Comparison of ENCODE assay signal across 15 cellular contexts in genomic region chr2:64015898-64016297, GRCh38. TPM values are rescaled to one million over a fixed set of nuclear protein-coding genes. Genes with fewer than 3 reads are reported as not detected.
DNase-seq lines count a peak whose midpoint lies in the region; ATAC-seq and TF ChIP-seq lines count a peak whose summit lies in the region.
"Had no signal": no experiment of that assay in that cellular context is flagged by ENCODE, and none has a peak within 500 bp of the region (broad histone marks: within the 10 kb centered on the region; RNA-seq: fewer than 3 reads in every experiment).

No MANE protein-coding gene starts in this region.

- no peak overlapping the region for H2BK5ac ChIP-seq in H9 (ENCODE audit: insufficient read length, low read length)

- DNase-seq in CD14-positive monocyte (ENCODE audit: low spot score) (no peak), GM23248 (peak; percentile 6), T-helper 17 cell (no peak), mesothelial cell of epicardium (ENCODE audit: low spot score in 2 of 2, unreplicated experiment in 2 of 2) (no peak), cardiac septum (ENCODE audit: low spot score) (no peak), NCI-H1694 (lab: John Stamatoyannopoulos, UW) (no peak), H9 (no peak)
- DNase-seq: activated CD4-positive, alpha-beta T cell treated with anti-CD3 and anti-CD28 coated beads, Interleukin-2, amount 10 ng/mL, durations not matched to agents 7 days and 5 days; activated T-cell treated with anti-CD3 and anti-CD28 coated beads, Interleukin-2, amount 50 U/mL, for 1 hour; gastrocnemius medialis; NCI-H1092 treated with DMSO at 0.1 percent for 48 hours; stimulated activated CD4-positive, alpha-beta T cell treated with anti-CD3 and anti-CD28 coated beads, Interleukin-4, amount 100 ng/mL, for 1 hour; stimulated activated CD8-positive, alpha-beta memory T cell treated with anti-CD3 and anti-CD28 coated beads, Interleukin-4, amount 100 ng/mL, for 48 hours; T1000 had no signal

- H3K79me2 ChIP-seq in GM23248 (ENCODE audit: insufficient read depth) (peaks cover 76% of the 10 kb centered on the region), H9 (ENCODE audit: insufficient read depth, low read length) (peaks cover 5% of the 10 kb centered on the region; the same call in 1 of the 2 replicates)

- no peak overlapping the region for H2BK120ac ChIP-seq in H9 (ENCODE audit: low read depth, low read length, poor library complexity, severe bottlenecking)

- H3K18ac ChIP-seq in H9 (ENCODE audit: insufficient read length, low read depth, low read length), result no peak overlapping the region

- H3K4me1 Mint-ChIP-seq in CD14-positive monocyte (peaks cover 52% of the 10 kb centered on the region), T-helper 17 cell (peaks cover 46% of the 10 kb centered on the region), mesothelial cell of epicardium (peaks cover 39% of the 10 kb centered on the region), H9 (peaks cover 12 to 16% of the 10 kb centered on the region in 2 experiments)

- no peak overlapping the region for H4K8ac ChIP-seq in H9 (replicated peaks; ENCODE audit: insufficient read length, low read depth, low read length)

- H4K5ac ChIP-seq in H9 (ENCODE audit: insufficient read length, low read depth, low read length), result no peak overlapping the region

- peaks cover 23% of the 10 kb centered on the region for H3F3A ChIP-seq in GM23248 (ENCODE audit: insufficient read depth)

- peaks cover 4% of the 10 kb centered on the region for H3K23me2 ChIP-seq in H9 (ENCODE audit: insufficient read length, low read depth, low read length, poor library complexity, severe bottlenecking)

- H3K56ac ChIP-seq in H9 (ENCODE audit: insufficient read length, low read depth, low read length), result no peak overlapping the region

- H3K27ac ChIP-seq in GM23248, result no peak overlapping the region
- no peak overlapping the region for H3K27ac ChIP-seq in H9 (ENCODE audit: insufficient read length, low read depth, low read length)

- H3K79me1 ChIP-seq in H9 (ENCODE audit: insufficient read depth, low read depth, low read length, poor library complexity, severe bottlenecking), result no peaks in the 10 kb centered on the region

- no peak overlapping the region for H4K91ac ChIP-seq in H9 (ENCODE audit: insufficient read length, low read depth, low read length)

- H3K23ac ChIP-seq in H9 (ENCODE audit: insufficient read length, low read depth, low read length), result no peak overlapping the region

- no peak overlapping the region for H3T11ph ChIP-seq in H9 (ENCODE audit: low read length)

- TF ChIP-seq CTCF in CD14-positive monocyte (IDR thresholded peaks at IDR 0.05), result no peak
- no peak for TF ChIP-seq CTCF in mesothelial cell of epicardium (IDR thresholded peaks at IDR 0.05; ENCODE audit: unreplicated experiment)
- TF ChIP-seq CTCF in H9 (conservative IDR thresholded peaks at IDR 0.05), result no peak

- peaks cover 25% of the 10 kb centered on the region; the same call in 1 of the 2 replicates for H3K4me1 ChIP-seq in GM23248 (ENCODE audit: insufficient read depth)
- no peaks in the 10 kb centered on the region for H3K4me1 ChIP-seq in H9 (ENCODE audit: insufficient read depth, low read length)

- no peak overlapping the region for H2BK15ac ChIP-seq in H9 (ENCODE audit: low read depth, low read length)

- in situ Hi-C loops in GM23248 (cut with MboI), result no loop called here

- peak overlapping the region; percentile 27 for H3K4me2 ChIP-seq in GM23248 (ENCODE audit: unreplicated experiment)
- no peak overlapping the region for H3K4me2 ChIP-seq in H9 (ENCODE audit: insufficient read depth, insufficient read length, low read length)

- H4K20me1 ChIP-seq in GM23248 (ENCODE audit: insufficient read depth) (no peaks in the 10 kb centered on the region), H9 (ENCODE audit: control insufficient read depth, insufficient read depth, insufficient read length) (no peaks in the 10 kb centered on the region)

- 95 to 96% methylated on average over 3 of the region's 3 CpGs for WGBS in GM23248 (ENCODE audit: low coverage in 1 of 2, low lambda C conversion rate in 2 of 2, missing lambda C conversion rate in 2 of 2), 2 experiments
- WGBS in H9 (ENCODE audit: extremely low coverage, insufficient read length, low lambda C conversion rate), result no CpG with 5 or more reads among the region's 3 CpGs

- H3K27ac Mint-ChIP-seq in CD14-positive monocyte (peak overlapping the region; percentile 58 to 92 (median 85)), T-helper 17 cell (no peak overlapping the region), mesothelial cell of epicardium (peak overlapping the region; percentile 70), H9 (no peak overlapping the region)
- H3K27ac Mint-ChIP-seq: activated CD4-positive, alpha-beta T cell treated with anti-CD3 and anti-CD28 coated beads, Interleukin-2, amount 10 ng/mL, durations not matched to agents 7 days and 5 days had no signal

- no peak for ATAC-seq in T-helper 17 cell
- no peak for ATAC-seq in HG03469 (IDR thresholded peaks at IDR 0.05; ENCODE audit: unreplicated experiment)
- ATAC-seq: gastrocnemius medialis had no signal

- H3K27me3 ChIP-seq in GM23248 (replicated peaks; ENCODE audit: insufficient read depth) (no peaks in the 10 kb centered on the region), H9 (ENCODE audit: insufficient read depth, low read length) (no peaks in the 10 kb centered on the region)
- H3K27me3 ChIP-seq: gastrocnemius medialis had no signal

- H3K9ac ChIP-seq in GM23248, result no peak overlapping the region
- no peak overlapping the region for H3K9ac ChIP-seq in H9 (ENCODE audit: extremely low read depth, insufficient read length, low read length)

- H3K9me3 Mint-ChIP-seq in CD14-positive monocyte (peaks cover 0 to 1% (median 0%) of the 10 kb centered on the region in 7 donors), mesothelial cell of epicardium (no peaks in the 10 kb centered on the region), H9 (peaks cover 0 to 3% of the 10 kb centered on the region in 2 experiments; a peak in 2 of 5 replicates)
- H3K9me3 Mint-ChIP-seq: activated CD4-positive, alpha-beta T cell treated with anti-CD3 and anti-CD28 coated beads, Interleukin-2, amount 10 ng/mL, durations not matched to agents 7 days and 5 days had no signal

- H2BK12ac ChIP-seq in H9 (ENCODE audit: insufficient read length, low read depth, low read length), result no peak overlapping the region

- H3K14ac ChIP-seq in H9 (ENCODE audit: insufficient read depth, low read length), result no peak overlapping the region

- H2BK20ac ChIP-seq in H9 (ENCODE audit: low read depth, low read length, poor library complexity, severe bottlenecking), result no peak overlapping the region

- H2AK5ac ChIP-seq in H9 (ENCODE audit: insufficient read length, low read length), result no peak overlapping the region

- intact Hi-C loops in CD14-positive monocyte (cut with micrococcal nuclease) (no loop called here), cardiac septum (cut with DNase I) (loop anchor here (10.0 kb wide), 1 partner anchor 171 kb away; the partner anchor contains the start of gene UGP2)

- H3K9me3 ChIP-seq in GM23248 (ENCODE audit: low read depth), result no peaks in the 10 kb centered on the region
- H3K9me3 ChIP-seq in T-helper 17 cell (ENCODE audit: control insufficient read depth, low read length, poor library complexity, severe bottlenecking), result no peaks in the 10 kb centered on the region
- H3K9me3 ChIP-seq in H9 (ENCODE audit: control insufficient read depth, low read depth, low read length), result no peaks in the 10 kb centered on the region
- H3K9me3 ChIP-seq: gastrocnemius medialis had no signal

- H3K36me3 Mint-ChIP-seq in CD14-positive monocyte (peaks cover 7 to 10% of the 10 kb centered on the region in 2 donors), T-helper 17 cell (ENCODE audit: low read depth) (peaks cover 16% of the 10 kb centered on the region), mesothelial cell of epicardium (no peaks in the 10 kb centered on the region), H9 (ENCODE audit: insufficient read depth in 1 of 3, low read depth in 3 of 3) (no peaks in the 10 kb centered on the region)

- H3K27me3 Mint-ChIP-seq in CD14-positive monocyte (ENCODE audit: low read depth in 3 of 3), result no peaks in the 10 kb centered on the region
- no peaks in the 10 kb centered on the region for H3K27me3 Mint-ChIP-seq in T-helper 17 cell
- no peaks in the 10 kb centered on the region for H3K27me3 Mint-ChIP-seq in mesothelial cell of epicardium (ENCODE audit: low read depth)
- no peaks in the 10 kb centered on the region for H3K27me3 Mint-ChIP-seq in H9 (ENCODE audit: low read depth)
- H3K27me3 Mint-ChIP-seq: activated CD4-positive, alpha-beta T cell treated with anti-CD3 and anti-CD28 coated beads, Interleukin-2, amount 10 ng/mL, durations not matched to agents 7 days and 5 days had no signal

- H3K4me3 Mint-ChIP-seq in CD14-positive monocyte (peak overlapping the region in 1 of 2 donors; percentile 62), T-helper 17 cell (peak overlapping the region; percentile 41), mesothelial cell of epicardium (no peak overlapping the region), H9 (no peak overlapping the region)
- H3K4me3 Mint-ChIP-seq: activated CD4-positive, alpha-beta T cell treated with anti-CD3 and anti-CD28 coated beads, Interleukin-2, amount 10 ng/mL, durations not matched to agents 7 days and 5 days had no signal

- H3K4me3 ChIP-seq in GM23248, result no peak overlapping the region
- H3K4me3 ChIP-seq: gastrocnemius medialis had no signal

- no peak overlapping the region for H2AFZ ChIP-seq in GM23248
- no peak overlapping the region for H2AFZ ChIP-seq in H9 (ENCODE audit: low read length)

- no peaks in the 10 kb centered on the region for H3K36me3 ChIP-seq in GM23248 (ENCODE audit: low read depth)
- H3K36me3 ChIP-seq: gastrocnemius medialis had no signal

- H3K4ac ChIP-seq in H9 (ENCODE audit: low read depth, low read length), result no peak overlapping the region

- H3K9me2 ChIP-seq in GM23248 (ENCODE audit: insufficient read depth), result no peaks in the 10 kb centered on the region

RNA-seq across cellular contexts. Expression of gene VPS54, which starts 3.3 kb away (rescaled TPM):
- 10 to 100 TPM; 11.4 to 11.5 TPM for polyA plus RNA-seq in CD14-positive monocyte
- total RNA-seq in GM23248 (2014; rRNA removed; shearing (Covaris generic)), result 12.9 and 17.5 TPM in 2 replicates
- 5.9 and 6.5 TPM in 2 replicates for polyA plus RNA-seq in GM23248 (2016; fragmentation: Nextera tagmentation; extraction: Ambion mirVana)
- total RNA-seq in T-helper 17 cell, result 10 to 100 TPM; 10.1 to 10.6 TPM
- 35.4 to 35.6 TPM (median 35.4 TPM) in 3 replicates for total RNA-seq in mesothelial cell of epicardium
- total RNA-seq in cardiac septum, result 12.7 TPM
- 13.4 TPM in 2 replicates for total RNA-seq in H9 (2021)

Comparison
In these comparisons a context has a peak if more than half of its experiments do, and no peak if none do; other contexts are left out.
1. H3K27ac Mint-ChIP-seq: peak in CD14-positive monocyte (7 of 7) and mesothelial cell of epicardium (single experiment); none in T-helper 17 cell (single experiment) and H9 (0 of 3).